8 cellular contexts compared by ENCODE assay signal in genomic region chr4:56465599-56466295, GRCh38. TPM values are rescaled to one million over a fixed set of nuclear protein-coding genes. Genes with fewer than 3 reads are reported as not detected.
DNase-seq lines count a peak whose midpoint lies in the region; ATAC-seq and TF ChIP-seq lines count a peak whose summit lies in the region.

No MANE protein-coding gene starts in this region.

- no peak for TF ChIP-seq POLR2A in esophagus squamous epithelium (IDR thresholded peaks at IDR 0.05)

- peak overlapping the region in 1 of 5 donors; percentile 23 for H3K9ac ChIP-seq in subcutaneous abdominal adipose tissue (ENCODE audit: low read length in 5 of 5)

- no peaks in the 10 kb centered on the region for H3K9me3 ChIP-seq in subcutaneous abdominal adipose tissue (ENCODE audit: control insufficient read depth in 5 of 5, low read length in 5 of 5)
- no peaks in the 10 kb centered on the region for H3K9me3 ChIP-seq in esophagus squamous epithelium

- H3K27me3 Mint-ChIP-seq in activated T-cell treated with anti-CD3 and anti-CD28 coated beads, Interleukin-2, amount 50 U/mL, for 72 hours (ENCODE audit: low read depth), result no peaks in the 10 kb centered on the region

- POLR2A ChIA-PET in GM10248 (lab: Yijun Ruan, JAX), result interaction anchor here (0.7 to 2.4 kb wide), 2 partner anchors 29 to 517 kb away, joined by 3 to 19 read pairs; partner anchors contain the start of genes CEP135, PAICS and PPAT

- no peak for DNase-seq in activated T-cell treated with anti-CD3 and anti-CD28 coated beads, Interleukin-2, amount 50 U/mL, for 72 hours
- DNase-seq in activated T-cell treated with anti-CD3 and anti-CD28 coated beads, Interleukin-2, amount 50 U/mL, for 48 hours, result no peak
- DNase-seq in hepatic stellate cell (ENCODE audit: low spot score), result peak; percentile 3
- no peak for DNase-seq in esophagus squamous epithelium (lab: John Stamatoyannopoulos, UW)
- no peak for DNase-seq in GM10248 (ENCODE audit: extremely low spot score)
- no peak for DNase-seq in activated CD4-positive, CD25-positive, alpha-beta regulatory T cell (lab: John Stamatoyannopoulos, UW)

- peak overlapping the region; percentile 98 for H3K27ac Mint-ChIP-seq in activated T-cell treated with anti-CD3 and anti-CD28 coated beads, Interleukin-2, amount 50 U/mL, for 72 hours

- no peak for ATAC-seq in activated T-cell treated with anti-CD3 and anti-CD28 coated beads, Interleukin-2, amount 50 U/mL, for 72 hours (replicated peaks in 1 of 2)

- TF ChIP-seq CTCF in VCaP (conservative IDR thresholded peaks at IDR 0.05), result no peak
- TF ChIP-seq CTCF in esophagus squamous epithelium (IDR thresholded peaks at IDR 0.05), result no peak
- no peak for TF ChIP-seq CTCF in GM10248 (IDR thresholded peaks at IDR 0.05; ENCODE audit: control extremely low read depth, extremely low read depth, low read depth, missing control alignments)

- peak overlapping the region; percentile 92 to 98 for H3K4me3 Mint-ChIP-seq in activated T-cell treated with anti-CD3 and anti-CD28 coated beads, Interleukin-2, amount 50 U/mL, for 72 hours

- H3K36me3 Mint-ChIP-seq in activated T-cell treated with anti-CD3 and anti-CD28 coated beads, Interleukin-2, amount 50 U/mL, for 72 hours (ENCODE audit: insufficient read depth in 2 of 2), result peaks cover 10 to 31% of the 10 kb centered on the region in 2 donors

- no peaks in the 10 kb centered on the region for H3K9me3 Mint-ChIP-seq in activated T-cell treated with anti-CD3 and anti-CD28 coated beads, Interleukin-2, amount 50 U/mL, for 72 hours

- H3K27me3 ChIP-seq in subcutaneous abdominal adipose tissue (ENCODE audit: control insufficient read depth in 5 of 5, insufficient read depth in 4 of 5, low read length in 5 of 5), result no peaks in the 10 kb centered on the region
- no peaks in the 10 kb centered on the region for H3K27me3 ChIP-seq in esophagus squamous epithelium

- intact Hi-C loops in esophagus squamous epithelium (cut with DNase I), result no loop called here

- H3K4me3 ChIP-seq in subcutaneous abdominal adipose tissue (ENCODE audit: low read depth in 1 of 5, low read length in 5 of 5) (peak overlapping the region; percentile 90 to 100 (median 97)), esophagus squamous epithelium (peak overlapping the region in 2 of 4 donors; percentile 77 to 92)

- peaks cover 55% of the 10 kb centered on the region for H3K4me1 Mint-ChIP-seq in activated T-cell treated with anti-CD3 and anti-CD28 coated beads, Interleukin-2, amount 50 U/mL, for 72 hours (ENCODE audit: low read depth)

- H3K4me1 ChIP-seq in subcutaneous abdominal adipose tissue (ENCODE audit: control insufficient read depth in 5 of 5, insufficient read depth in 5 of 5, low read length in 5 of 5) (peaks cover 6 to 42% (median 38%) of the 10 kb centered on the region in 5 donors), esophagus squamous epithelium (peaks cover 14 to 41% (median 22%) of the 10 kb centered on the region in 3 donors)

- H3K27ac ChIP-seq in VCaP, result peak overlapping the region; percentile 96
- H3K27ac ChIP-seq in subcutaneous abdominal adipose tissue (ENCODE audit: low read depth, low read length), result no peak overlapping the region
- no peak overlapping the region for H3K27ac ChIP-seq in esophagus squamous epithelium

- H3K36me3 ChIP-seq in subcutaneous abdominal adipose tissue (ENCODE audit: control insufficient read depth in 5 of 5, insufficient read depth in 5 of 5, low read length in 5 of 5) (peaks cover 6 to 15% (median 12%) of the 10 kb centered on the region in 5 donors), esophagus squamous epithelium (peaks cover 0 to 34% (median 6%) of the 10 kb centered on the region in 3 donors)

- WGBS in esophagus squamous epithelium, 2 donors, result 65 to 76% methylated on average over 6 to 9 of the region's 10 CpGs

- CTCF ChIA-PET in GM10248 (lab: Yijun Ruan, JAX), result interaction anchor here (1.1 to 1.6 kb wide), 8 partner anchors 19 to 517 kb away, joined by 3 to 5 read pairs (median 3); partner anchors contain the start of genes PAICS and PPAT

RNA-seq across cellular contexts. Expression of gene SRP72, which starts 1.7 kb away (rescaled TPM):
- total RNA-seq in activated T-cell treated with anti-CD3 and anti-CD28 coated beads, Interleukin-2, amount 50 U/mL, for 72 hours, result 100 to 1,000 TPM; 187 to 200 TPM
- total RNA-seq in esophagus squamous epithelium, result 10 to 100 TPM; 36.4 to 78.8 (median 60.1) TPM

RNA-seq across cellular contexts. Expression of gene PAICS, which starts 29.7 kb away (rescaled TPM):
- 100 to 1,000 TPM; 174 to 190 TPM for total RNA-seq in activated T-cell treated with anti-CD3 and anti-CD28 coated beads, Interleukin-2, amount 50 U/mL, for 72 hours
- 10 to 100 TPM; 29.5 to 67.0 (median 58.5) TPM for total RNA-seq in esophagus squamous epithelium

RNA-seq across cellular contexts. Expression of gene PPAT, which starts 30.3 kb away (rescaled TPM):
- 10 to 100 TPM; 25.6 to 32.7 TPM for total RNA-seq in activated T-cell treated with anti-CD3 and anti-CD28 coated beads, Interleukin-2, amount 50 U/mL, for 72 hours
- 10 to 100 TPM in 1 of 4 donors, 1 to 10 TPM in 3; 4.5 to 11.4 (median 9.3) TPM for total RNA-seq in esophagus squamous epithelium

RNA-seq across cellular contexts. Expression of gene ARL9, which starts 39.8 kb away (rescaled TPM):
- under 1 TPM; 0.29 to 0.35 TPM for total RNA-seq in activated T-cell treated with anti-CD3 and anti-CD28 coated beads, Interleukin-2, amount 50 U/mL, for 72 hours
- under 1 TPM in 3 of 4 donors, not detected in 1; 0.23 to 0.53 (median 0.38) TPM for total RNA-seq in esophagus squamous epithelium
